Comparison of ENCODE assay signal across 7 cellular contexts in genomic region chr1:22861764-22862440, GRCh38.
A peak's percentile ranks its signal among the peaks of the same experiment; 100 is the strongest.
DNase-seq lines count a peak whose midpoint lies in the region; ATAC-seq and TF ChIP-seq lines count a peak whose summit lies in the region.

No MANE protein-coding gene starts in this region.

- no peak overlapping the region for H3K27ac ChIP-seq in DOHH2 (ENCODE audit: low read depth, low read length)
- H3K27ac ChIP-seq in tibial artery = no peak overlapping the region

- no peaks in the 10 kb centered on the region for H4K20me1 ChIP-seq in DOHH2 (ENCODE audit: control insufficient read depth, insufficient read depth, low read depth, low read length)

- H3K27me3 ChIP-seq in DOHH2 (ENCODE audit: control insufficient read depth, low read length) (no peaks in the 10 kb centered on the region; the same call in 1 of the 2 replicates), tibial artery (peaks cover 0 to 7% of the 10 kb centered on the region in 2 donors)

- H3K9me3 ChIP-seq in DOHH2 (ENCODE audit: control insufficient read depth, insufficient read depth, low read length) (no peaks in the 10 kb centered on the region), tibial artery (no peaks in the 10 kb centered on the region)

- intact Hi-C loops in tibial artery (cut with DNase I; ENCODE audit: low total_unique reads) = no loop called here

- no peaks in the 10 kb centered on the region for H3K79me2 ChIP-seq in DOHH2 (ENCODE audit: control insufficient read depth, low read length)

- no peaks in the 10 kb centered on the region for H3K36me3 ChIP-seq in DOHH2 (ENCODE audit: control insufficient read depth, low read length)
- H3K36me3 ChIP-seq in tibial artery = no peaks in the 10 kb centered on the region

- ATAC-seq in GM18868 (IDR thresholded peaks at IDR 0.05; ENCODE audit: unreplicated experiment) (no peak), GM21515 (IDR thresholded peaks at IDR 0.05; ENCODE audit: unreplicated experiment) (no peak)

- H3K9me2 ChIP-seq in DOHH2 (replicated peaks; ENCODE audit: control insufficient read depth, low read length) = no peaks in the 10 kb centered on the region

- TF ChIP-seq CTCF in DOHH2 (IDR thresholded peaks at IDR 0.05; ENCODE audit: low read depth, low read length, poor library complexity, severe bottlenecking) (peak; percentile 62), tibial artery (IDR thresholded peaks at IDR 0.05) (peak; percentile 25 to 44)

- H3K4me3 ChIP-seq in DOHH2 (ENCODE audit: low read length) (no peak overlapping the region), tibial artery (no peak overlapping the region)

- no peaks in the 10 kb centered on the region for H3F3A ChIP-seq in DOHH2 (ENCODE audit: control insufficient read depth, insufficient read depth)

- H3K4me2 ChIP-seq in DOHH2 (ENCODE audit: low read length) = no peak overlapping the region

- DNase-seq in HT1080 (ENCODE audit: low read depth) (peak; percentile 41), amniotic epithelial cell (ENCODE audit: low read depth) (peak; percentile 97), inferior parietal cortex (ENCODE audit: extremely low spot score) (peak; percentile 58), tibial artery (peak in 1 of 2 donors; percentile 32)

- peaks cover 11% of the 10 kb centered on the region for H3K4me1 ChIP-seq in DOHH2 (ENCODE audit: control insufficient read depth, low read length)
- H3K4me1 ChIP-seq in tibial artery = no peaks in the 10 kb centered on the region
